Comparison of ENCODE assay signal across 8 cellular contexts in genomic region chr9:133992780-133993634, GRCh38. TPM values are rescaled to one million over a fixed set of nuclear protein-coding genes. Genes with fewer than 3 reads are reported as not detected.
DNase-seq lines count a peak whose midpoint lies in the region; ATAC-seq lines count a peak whose summit lies in the region.

No MANE protein-coding gene starts in this region.

- ATAC-seq in GM18858 (IDR thresholded peaks at IDR 0.05; ENCODE audit: unreplicated experiment) (peak; percentile 30), HG03103 (IDR thresholded peaks at IDR 0.05; ENCODE audit: low read depth, unreplicated experiment) (peak; percentile 43)

- DNase-seq in A172 (ENCODE audit: low spot score): peak; percentile 87
- peak; percentile 88 for DNase-seq in NCI-H345 (lab: John Stamatoyannopoulos, UW)
- DNase-seq in activated CD4-positive, CD25-positive, alpha-beta regulatory T cell treated with anti-CD3 and anti-CD28 coated beads, Interleukin-2, amount 50 U/mL, for 72 hours: peak; percentile 65
- peak; percentile 36 for DNase-seq in cerebellum (ENCODE audit: low spot score)
- DNase-seq in left kidney (ENCODE audit: low read depth, low spot score): peak; percentile 87
- peak; percentile 58 to 72 for DNase-seq in stimulated activated CD4-positive, alpha-beta T cell treated with anti-CD3 and anti-CD28 coated beads, Interleukin-2, amount 100 ng/mL, for 48 hours

RNA-seq across cellular contexts. Expression of gene VAV2, which starts 0.9 kb away (rescaled TPM):
- 14.2 and 14.4 TPM in 2 replicates for total RNA-seq in A172 (2014; rRNA removed; shearing (Covaris generic))
- total RNA-seq in cerebellum: 16.5 TPM

RNA-seq across cellular contexts. Expression of gene BRD3OS, which starts 32.3 kb away (rescaled TPM):
- 29.1 and 31.5 TPM in 2 replicates for total RNA-seq in A172 (2014; rRNA removed; shearing (Covaris generic))
- 20.0 TPM for total RNA-seq in cerebellum

Comparison
In these comparisons a context has a peak if more than half of its experiments do, and no peak if none do; other contexts are left out.
1. Peak in every context shown above with its lines: DNase-seq and ATAC-seq.
2. DNase-seq: peak in every context shown above with its lines; median percentile 88 in NCI-H345; 87 in A172; 87 in left kidney; 65 in activated CD4-positive, CD25-positive, alpha-beta regulatory T cell treated with anti-CD3 and anti-CD28 coated beads, Interleukin-2, amount 50 U/mL, for 72 hours; 65 in stimulated activated CD4-positive, alpha-beta T cell treated with anti-CD3 and anti-CD28 coated beads, Interleukin-2, amount 100 ng/mL, for 48 hours; 36 in cerebellum.